In genomic region chr12:130872179-130873096, GRCh38 we compare ENCODE assay signal across 8 cellular contexts. TPM values are rescaled to one million over a fixed set of nuclear protein-coding genes. Genes with fewer than 3 reads are reported as not detected.
DNase-seq lines count a peak whose midpoint lies in the region; ATAC-seq and TF ChIP-seq lines count a peak whose summit lies in the region.

No MANE protein-coding gene starts in this region.

- H3K9me3 Mint-ChIP-seq in immature natural killer cell, result no peaks in the 10 kb centered on the region

- peaks cover 44% of the 10 kb centered on the region for H3K36me3 ChIP-seq in mammary epithelial cell (ENCODE audit: insufficient read depth, low read length)

- no peaks in the 10 kb centered on the region for H3K9me3 ChIP-seq in mammary epithelial cell (replicated peaks; ENCODE audit: insufficient read depth, low read length)

- peak overlapping the region; percentile 42 for H2AFZ ChIP-seq in mammary epithelial cell (ENCODE audit: low read depth, low read length)

- H3K4me2 ChIP-seq in mammary epithelial cell (ENCODE audit: insufficient read depth, low read depth, low read length), result peak overlapping the region; percentile 87

- in situ Hi-C loops in mammary epithelial cell (cut with MboI; ENCODE audit: low sequenced_read_pairs in 2 of 2), result loop anchor here in 1 of 2 donors (5.0 kb wide), 1 partner anchor 35 kb away; the partner anchor contains the start of gene STX2

- intact Hi-C loops in mammary epithelial cell (cut with micrococcal nuclease), result loop anchor here (2.0 to 5.0 kb wide), 4 partner anchors 55 to 960 kb away; partner anchors contain the start of gene SFSWAP

- peaks cover 25% of the 10 kb centered on the region for H3K4me1 ChIP-seq in mammary epithelial cell (ENCODE audit: insufficient read depth, low read length)

- CTCF ChIA-PET in mammary epithelial cell (lab: Charles Lee; ENCODE audit: low non-redundant PET), result no interaction called here

- peaks cover 4% of the 10 kb centered on the region for H4K20me1 ChIP-seq in mammary epithelial cell (ENCODE audit: insufficient read depth, low read length)

- H3K27me3 ChIP-seq in mammary epithelial cell (ENCODE audit: insufficient read depth, low read length), result no peaks in the 10 kb centered on the region

- H3K79me2 ChIP-seq in mammary epithelial cell (ENCODE audit: insufficient read depth, low read length), result peaks cover 45% of the 10 kb centered on the region

- dilution Hi-C loops in mammary epithelial cell (cut with HindIII; ENCODE audit: low sequenced_read_pairs), result loop anchor here (10.0 kb wide), 1 partner anchor 832 kb away; no protein-coding TSS in a partner anchor

- H3K9ac ChIP-seq in mammary epithelial cell (ENCODE audit: insufficient read depth, low read length), result peak overlapping the region; percentile 98

- 0% methylated on average over 15 of the region's 79 CpGs for WGBS in mammary epithelial cell (ENCODE audit: low coverage, missing lambda C conversion rate)

- H3K27me3 Mint-ChIP-seq in immature natural killer cell (ENCODE audit: low read depth in 3 of 3), result peaks cover 3 to 12% (median 6%) of the 10 kb centered on the region in 3 donors

- peaks cover 15 to 41% (median 30%) of the 10 kb centered on the region in 3 donors for H3K36me3 Mint-ChIP-seq in immature natural killer cell

- peak overlapping the region; percentile 80 to 92 (median 86) for H3K4me3 ChIP-seq in mammary epithelial cell (replicated peaks in 1 of 3; ENCODE audit: insufficient read depth in 1 of 3, low read depth in 2 of 3, low read length in 3 of 3)

- peak overlapping the region; percentile 53 to 92 (median 86) for H3K27ac Mint-ChIP-seq in immature natural killer cell

- peak overlapping the region; percentile 89 for H3K27ac ChIP-seq in mammary epithelial cell (ENCODE audit: insufficient read depth, low read depth, low read length)

- peak overlapping the region; percentile 90 to 91 (median 91) for H3K4me3 Mint-ChIP-seq in immature natural killer cell

- ATAC-seq in GM19025 (IDR thresholded peaks at IDR 0.05; ENCODE audit: low read depth, unreplicated experiment) (peak; percentile 23), HG03159 (IDR thresholded peaks at IDR 0.05; ENCODE audit: unreplicated experiment) (peak; percentile 25)

- DNase-seq in AG20443 (ENCODE audit: low spot score) (peak; percentile 77), T-helper 22 cell (ENCODE audit: low read depth) (peak; percentile 34), mammary epithelial cell (peak; percentile 27), immature natural killer cell (peak; percentile 55 to 58 (median 57)), islet precursor cell (no peak)
- peak; percentile 45 for DNase-seq in stimulated activated CD4-positive, alpha-beta T cell treated with anti-CD3 and anti-CD28 coated beads, Interleukin-12 subunit alpha, Interleukin-12 subunit beta, amount 100 ng/mL, for 4 hours

- H3K4me1 Mint-ChIP-seq in immature natural killer cell, result peaks cover 24 to 43% of the 10 kb centered on the region in 2 donors

- no peak for TF ChIP-seq CTCF in mammary epithelial cell (conservative IDR thresholded peaks at IDR 0.05 in 1 of 2, IDR thresholded peaks at IDR 0.05 in 1 of 2; ENCODE audit: extremely low read depth in 1 of 2, insufficient read depth in 1 of 2, low read depth in 1 of 2, low read length in 2 of 2)

- BruUV-seq in mammary epithelial cell (replicated peaks; lab: Mats Ljungman, UMichigan), result no TSS peak

RNA-seq across cellular contexts. Expression of gene RAN, which starts 0.6 kb away (rescaled TPM):
- 1,000 to 10,000 TPM in 1 of 2 donors, 100 to 1,000 TPM in 1; 537 to 1,117 TPM for total RNA-seq in mammary epithelial cell
- polyA plus RNA-seq in mammary epithelial cell, result 1,871 TPM
- 1,476 TPM for polyA minus RNA-seq in mammary epithelial cell
- polyA plus RNA-seq in immature natural killer cell, result 100 to 1,000 TPM; 428 to 585 (median 478) TPM

RNA-seq across cellular contexts. Expression of gene STX2, which starts 33.4 kb away (rescaled TPM):
- 10 to 100 TPM; 16.0 to 16.7 TPM for total RNA-seq in mammary epithelial cell
- 12.8 TPM for polyA plus RNA-seq in mammary epithelial cell
- polyA minus RNA-seq in mammary epithelial cell, result 20.3 TPM
- polyA plus RNA-seq in immature natural killer cell, result 1 to 10 TPM; 3.3 to 5.8 (median 3.6) TPM
